9 cellular contexts compared by ENCODE assay signal in genomic region chr6:45327956-45328522, GRCh38. TPM values are rescaled to one million over a fixed set of nuclear protein-coding genes. Genes with fewer than 3 reads are reported as not detected.
DNase-seq lines count a peak whose midpoint lies in the region; ATAC-seq and TF ChIP-seq lines count a peak whose summit lies in the region.
"Had no signal": no experiment of that assay in that cellular context is flagged by ENCODE, and none has a peak within 500 bp of the region (broad histone marks: within the 10 kb centered on the region; RNA-seq: fewer than 3 reads in every experiment).

RUNX2 (plus strand) TSS chr6:45328330; CDS start chr6:45328727, 397 bp downstream.

- peak; percentile 61 to 62 for ATAC-seq in natural killer cell treated with Interleukin-12 subunit alpha and Interleukin-12 subunit beta and Interleukin-15 and Interleukin-18, amount 100 ng/mL, for 72 hours
- ATAC-seq in GM19455 (IDR thresholded peaks at IDR 0.05; ENCODE audit: unreplicated experiment) (no peak), HG02981 (IDR thresholded peaks at IDR 0.05; ENCODE audit: unreplicated experiment) (no peak)

- H3K4me3 Mint-ChIP-seq in CD4-positive, alpha-beta memory T cell = peak within 1 kb of the TSS in 2 of 8 donors; percentile 8 to 13
- peak within 1 kb of the TSS; percentile 67 for H3K4me3 Mint-ChIP-seq in natural killer cell treated with Interleukin-12 subunit alpha and Interleukin-12 subunit beta and Interleukin-15 and Interleukin-18, amount 100 ng/mL, for 72 hours
- no peak within 1 kb of the TSS for H3K4me3 Mint-ChIP-seq in glutamatergic neuron (ENCODE audit: unreplicated experiment)

- no peaks in the 10 kb centered on the region for H3K27me3 Mint-ChIP-seq in CD4-positive, alpha-beta memory T cell
- H3K27me3 Mint-ChIP-seq in natural killer cell treated with Interleukin-12 subunit alpha and Interleukin-12 subunit beta and Interleukin-15 and Interleukin-18, amount 100 ng/mL, for 72 hours = no peaks in the 10 kb centered on the region
- no peaks in the 10 kb centered on the region for H3K27me3 Mint-ChIP-seq in glutamatergic neuron (ENCODE audit: unreplicated experiment)

- no peak within 1 kb of the TSS for H3K27ac ChIP-seq in CD4-positive, alpha-beta memory T cell (ENCODE audit: low read depth, low read length)
- H3K27ac ChIP-seq: esophagus muscularis mucosa had no signal

- H3K27me3 ChIP-seq in CD4-positive, alpha-beta memory T cell (ENCODE audit: insufficient read depth, low read length) = no peaks in the 10 kb centered on the region
- H3K27me3 ChIP-seq: esophagus muscularis mucosa had no signal

- POLR2A ChIA-PET in CD4-positive, alpha-beta memory T cell (lab: Charles Lee; ENCODE audit: partially characterized antibody) = no interaction called here

- DNase-seq in CD4-positive, alpha-beta memory T cell = no peak
- DNase-seq in NCI-H2029 treated with DMSO at 0.1 percent for 48 hours (lab: John Stamatoyannopoulos, UW) = peak; percentile 24
- DNase-seq in choroid plexus epithelial cell (ENCODE audit: low read depth) = peak; percentile 85
- no peak for DNase-seq in natural killer cell treated with Interleukin-12 subunit alpha and Interleukin-12 subunit beta and Interleukin-15 and Interleukin-18, amount 100 ng/mL, for 72 hours (ENCODE audit: low spot score)
- DNase-seq in amniotic stem cell (lab: John Stamatoyannopoulos, UW) = no peak
- DNase-seq in glutamatergic neuron = no peak

- no peaks in the 10 kb centered on the region for H3K36me3 Mint-ChIP-seq in CD4-positive, alpha-beta memory T cell
- no peaks in the 10 kb centered on the region for H3K36me3 Mint-ChIP-seq in natural killer cell treated with Interleukin-12 subunit alpha and Interleukin-12 subunit beta and Interleukin-15 and Interleukin-18, amount 100 ng/mL, for 72 hours
- H3K36me3 Mint-ChIP-seq in glutamatergic neuron (ENCODE audit: unreplicated experiment) = no peaks in the 10 kb centered on the region

- no peak for TF ChIP-seq CTCF in choroid plexus epithelial cell (conservative IDR thresholded peaks at IDR 0.05; ENCODE audit: low read depth, low read length)
- no peak for TF ChIP-seq CTCF in glutamatergic neuron (IDR thresholded peaks at IDR 0.05; ENCODE audit: partially characterized antibody, unreplicated experiment)

- no peaks in the 10 kb centered on the region for H3K9me3 Mint-ChIP-seq in CD4-positive, alpha-beta memory T cell
- H3K9me3 Mint-ChIP-seq in natural killer cell treated with Interleukin-12 subunit alpha and Interleukin-12 subunit beta and Interleukin-15 and Interleukin-18, amount 100 ng/mL, for 72 hours = no peaks in the 10 kb centered on the region
- H3K9me3 Mint-ChIP-seq in glutamatergic neuron (ENCODE audit: unreplicated experiment) = no peaks in the 10 kb centered on the region

- H3K4me1 Mint-ChIP-seq in CD4-positive, alpha-beta memory T cell = peaks cover 11 to 26% (median 14%) of the 10 kb centered on the region in 4 donors
- peaks cover 21 to 34% of the 10 kb centered on the region in 2 donors for H3K4me1 Mint-ChIP-seq in natural killer cell treated with Interleukin-12 subunit alpha and Interleukin-12 subunit beta and Interleukin-15 and Interleukin-18, amount 100 ng/mL, for 72 hours (ENCODE audit: low read depth in 2 of 2)
- H3K4me1 Mint-ChIP-seq in glutamatergic neuron (ENCODE audit: low read depth, unreplicated experiment) = no peaks in the 10 kb centered on the region

- no peaks in the 10 kb centered on the region for H3K36me3 ChIP-seq in CD4-positive, alpha-beta memory T cell (ENCODE audit: insufficient read depth, low read length)
- H3K36me3 ChIP-seq: esophagus muscularis mucosa had no signal

- H3K27ac Mint-ChIP-seq in CD4-positive, alpha-beta memory T cell = peak within 1 kb of the TSS in 1 of 7 donors; percentile 3
- peak within 1 kb of the TSS in 1 of 2 donors; percentile 28 for H3K27ac Mint-ChIP-seq in natural killer cell treated with Interleukin-12 subunit alpha and Interleukin-12 subunit beta and Interleukin-15 and Interleukin-18, amount 100 ng/mL, for 72 hours
- no peak within 1 kb of the TSS for H3K27ac Mint-ChIP-seq in glutamatergic neuron (ENCODE audit: unreplicated experiment)

- intact Hi-C loops in CD4-positive, alpha-beta memory T cell (cut with micrococcal nuclease) = no loop called here

- CTCF ChIA-PET in CD4-positive, alpha-beta memory T cell (lab: Charles Lee; ENCODE audit: partially characterized antibody) = no interaction called here

- no peak within 1 kb of the TSS for H3K4me3 ChIP-seq in CD4-positive, alpha-beta memory T cell (ENCODE audit: low read length in 2 of 2)
- H3K4me3 ChIP-seq in choroid plexus epithelial cell (ENCODE audit: low read depth, low read length) = peak within 1 kb of the TSS; percentile 30

- H3K4me1 ChIP-seq in CD4-positive, alpha-beta memory T cell (ENCODE audit: insufficient read depth, low read length) = peaks cover 16% of the 10 kb centered on the region

- H3K9me3 ChIP-seq in CD4-positive, alpha-beta memory T cell (ENCODE audit: control insufficient read depth in 1 of 2, low read length in 2 of 2) = no peaks in the 10 kb centered on the region
- H3K9me3 ChIP-seq: esophagus muscularis mucosa had no signal

RNA-seq across cellular contexts. Expression of gene RUNX2, which starts in this region (rescaled TPM):
- 10 to 100 TPM; 24.0 to 26.6 TPM for total RNA-seq in CD4-positive, alpha-beta memory T cell
- 10 to 100 TPM in 1 of 2 donors, 1 to 10 TPM in 1; 4.5 to 22.6 TPM for polyA plus RNA-seq in CD4-positive, alpha-beta memory T cell
- total RNA-seq in natural killer cell treated with Interleukin-12 subunit alpha and Interleukin-12 subunit beta and Interleukin-15 and Interleukin-18, amount 100 ng/mL, for 72 hours = 10 to 100 TPM in 1 of 2 donors, 1 to 10 TPM in 1; 6.7 to 29.5 TPM
- not detected for total RNA-seq in glutamatergic neuron (ENCODE audit: unreplicated experiment)

Comparison
In these comparisons a context has a peak if more than half of its experiments do, and no peak if none do; other contexts are left out.
1. DNase-seq: peak in NCI-H2029 treated with DMSO at 0.1 percent for 48 hours (single experiment) and choroid plexus epithelial cell (single experiment); none in CD4-positive, alpha-beta memory T cell (0 of 5), natural killer cell treated with Interleukin-12 subunit alpha and Interleukin-12 subunit beta and Interleukin-15 and Interleukin-18, amount 100 ng/mL, for 72 hours (single experiment), amniotic stem cell (single experiment) and glutamatergic neuron (single experiment).
2. ATAC-seq: peak in natural killer cell treated with Interleukin-12 subunit alpha and Interleukin-12 subunit beta and Interleukin-15 and Interleukin-18, amount 100 ng/mL, for 72 hours (2 of 2); none in GM19455 (single experiment) and HG02981 (single experiment).